Comparison of ENCODE assay signal across 1 cellular context in the genomic region with DNA sequence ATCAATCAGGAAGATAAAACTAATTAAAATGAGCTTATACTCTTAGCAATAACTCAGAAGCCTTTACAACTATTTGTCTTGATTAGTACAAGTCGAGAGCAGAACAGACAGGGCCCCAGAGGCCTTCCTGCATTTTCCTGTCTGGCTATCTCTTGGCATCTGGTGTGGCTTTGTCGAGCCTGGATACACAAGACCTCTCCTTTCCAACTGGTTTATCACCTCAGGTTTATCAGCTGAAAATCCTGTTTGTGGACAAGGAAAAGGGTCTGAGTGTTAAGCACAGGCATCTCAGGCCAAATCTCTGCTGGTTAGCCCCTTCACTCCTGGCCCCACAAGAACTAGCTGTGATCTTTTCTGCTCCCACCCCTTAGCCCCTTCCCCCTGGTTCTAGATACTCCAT.
TF ChIP-seq lines count a peak whose summit lies in the region.

No MANE protein-coding gene starts in this region.

TF ChIP-seq in GM12878, 131 proteins besides CTCF, POLR2A, EP300 and RAD21:
- TF ChIP-seq JUND (IDR thresholded peaks at IDR 0.05; ENCODE audit: low read depth, low read length): no peak
- TF ChIP-seq GABPA (IDR thresholded peaks at IDR 0.05; ENCODE audit: low read depth): no peak
- TF ChIP-seq FOXM1 (IDR thresholded peaks at IDR 0.05; ENCODE audit: low read depth, low read length): no peak
- no peak for TF ChIP-seq TCF12 (IDR thresholded peaks at IDR 0.05; ENCODE audit: low read depth, low read length)
- TF ChIP-seq, protein P1, sequence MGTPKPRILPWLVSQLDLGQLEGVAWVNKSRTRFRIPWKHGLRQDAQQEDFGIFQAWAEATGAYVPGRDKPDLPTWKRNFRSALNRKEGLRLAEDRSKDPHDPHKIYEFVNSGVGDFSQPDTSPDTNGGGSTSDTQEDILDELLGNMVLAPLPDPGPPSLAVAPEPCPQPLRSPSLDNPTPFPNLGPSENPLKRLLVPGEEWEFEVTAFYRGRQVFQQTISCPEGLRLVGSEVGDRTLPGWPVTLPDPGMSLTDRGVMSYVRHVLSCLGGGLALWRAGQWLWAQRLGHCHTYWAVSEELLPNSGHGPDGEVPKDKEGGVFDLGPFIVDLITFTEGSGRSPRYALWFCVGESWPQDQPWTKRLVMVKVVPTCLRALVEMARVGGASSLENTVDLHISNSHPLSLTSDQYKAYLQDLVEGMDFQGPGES (IDR thresholded peaks at IDR 0.05): no peak
- TF ChIP-seq NR2C1 (IDR thresholded peaks at IDR 0.05): no peak
- TF ChIP-seq, protein P2, sequence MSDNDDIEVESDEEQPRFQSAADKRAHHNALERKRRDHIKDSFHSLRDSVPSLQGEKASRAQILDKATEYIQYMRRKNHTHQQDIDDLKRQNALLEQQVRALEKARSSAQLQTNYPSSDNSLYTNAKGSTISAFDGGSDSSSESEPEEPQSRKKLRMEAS (IDR thresholded peaks at IDR 0.05; ENCODE audit: low read depth, low read length): no peak
- no peak for TF ChIP-seq BRCA1 (IDR thresholded peaks at IDR 0.05; ENCODE audit: low read depth, low read length)
- TF ChIP-seq ZNF217 (IDR thresholded peaks at IDR 0.05): no peak
- no peak for TF ChIP-seq CBX5 (IDR thresholded peaks at IDR 0.05; ENCODE audit: low read depth)
- TF ChIP-seq PML (IDR thresholded peaks at IDR 0.05; ENCODE audit: low read length): no peak
- TF ChIP-seq POU2F2 (IDR thresholded peaks at IDR 0.05; ENCODE audit: borderline replicate concordance, low read depth, low read length): no peak
- no peak for TF ChIP-seq MTA2 (IDR thresholded peaks at IDR 0.05; ENCODE audit: low read depth)
